Comparison of ENCODE assay signal across 1 cellular context in the genomic region with DNA sequence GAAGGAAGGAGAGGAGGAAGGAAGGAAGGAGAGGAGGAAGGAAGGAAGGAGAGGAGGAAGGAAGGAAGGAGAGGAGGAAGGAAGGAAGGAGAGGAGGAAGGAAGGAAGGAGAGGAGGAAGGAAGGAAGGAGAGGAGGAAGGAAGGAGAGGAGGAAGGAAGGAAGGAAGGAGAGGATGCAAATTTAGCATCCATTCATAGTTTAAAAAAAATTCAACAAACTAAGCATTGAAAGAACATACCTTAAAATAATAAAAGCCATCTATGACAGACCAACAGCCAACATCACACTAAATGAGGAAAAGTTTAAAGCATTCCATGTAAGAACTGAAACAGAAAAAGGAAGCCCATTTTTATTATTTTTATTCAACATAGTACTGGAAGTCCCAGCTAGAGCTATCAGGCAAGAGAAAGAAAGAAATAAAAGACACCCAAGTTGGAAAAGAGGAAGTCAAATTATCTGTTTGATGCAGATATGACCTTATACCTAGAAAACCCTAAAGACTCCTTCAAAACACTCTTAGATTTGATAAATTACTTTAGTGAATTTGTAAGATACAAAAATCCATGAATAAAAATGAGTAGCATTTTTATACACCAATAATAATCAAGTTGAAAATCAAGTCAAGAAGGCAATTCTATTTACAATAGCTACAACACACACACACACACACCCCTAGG.
TF ChIP-seq lines count a peak whose summit lies in the region.

No MANE protein-coding gene starts in this region.

TF ChIP-seq in K562, 482 proteins besides CTCF, POLR2A, EP300 and RAD21 (continued from another document and continues in another):
- TF ChIP-seq PML (IDR thresholded peaks at IDR 0.05; ENCODE audit: low read length) (peak; percentile 81; the same call in 1 of the 2 replicates), ZC3H4 (CRISPR knock-in tag; IDR thresholded peaks at IDR 0.05; ENCODE audit: borderline replicate concordance) (no peak), SETDB1 (IDR thresholded peaks at IDR 0.05; ENCODE audit: low read length) (no peak), MEIS2 (IDR thresholded peaks at IDR 0.05; ENCODE audit: partially characterized antibody) (peak; percentile 94), HDGF (IDR thresholded peaks at IDR 0.05) (no peak), EZH2 (IDR thresholded peaks at IDR 0.05; ENCODE audit: borderline replicate concordance, low read depth, low read length) (no peak), ATF4 (CRISPR knock-in tag; IDR thresholded peaks at IDR 0.05) (no peak), ZBTB34 (CRISPR knock-in tag; IDR thresholded peaks at IDR 0.05) (no peak), MIER1 (IDR thresholded peaks at IDR 0.05; ENCODE audit: low read depth) (no peak), HMG20B (CRISPR knock-in tag; IDR thresholded peaks at IDR 0.05) (no peak), ZNF197 (CRISPR knock-in tag; IDR thresholded peaks at IDR 0.05; ENCODE audit: low read depth) (no peak), CBFB (CRISPR knock-in tag; IDR thresholded peaks at IDR 0.05) (no peak), CEBPZ (IDR thresholded peaks at IDR 0.05; ENCODE audit: borderline replicate concordance, low read depth, low read length) (no peak), ZNF584 (CRISPR knock-in tag; IDR thresholded peaks at IDR 0.05; ENCODE audit: low read depth) (no peak), TOE1 (IDR thresholded peaks at IDR 0.05; ENCODE audit: borderline replicate concordance) (no peak), TOE1 (CRISPR knock-in tag; IDR thresholded peaks at IDR 0.05; ENCODE audit: borderline replicate concordance, low read depth) (no peak), EP400 (IDR thresholded peaks at IDR 0.05) (no peak), ZNF830 (CRISPR knock-in tag; IDR thresholded peaks at IDR 0.05) (no peak), ZNF398 (CRISPR knock-in tag; IDR thresholded peaks at IDR 0.05) (no peak), POLR3A (IDR thresholded peaks at IDR 0.05; ENCODE audit: borderline replicate concordance, extremely low read depth, insufficient read depth, insufficient read length) (no peak), CTBP1 (IDR thresholded peaks at IDR 0.05; ENCODE audit: borderline replicate concordance) (no peak), RNF219 (CRISPR knock-in tag; IDR thresholded peaks at IDR 0.05) (no peak), DDX20 (tag; IDR thresholded peaks at IDR 0.05; ENCODE audit: low read depth) (no peak), PHF8 (IDR thresholded peaks at IDR 0.05; ENCODE audit: borderline replicate concordance, low read length) (no peak), NKRF (IDR thresholded peaks at IDR 0.05; ENCODE audit: borderline replicate concordance) (no peak), ETS2 (tag; IDR thresholded peaks at IDR 0.05; ENCODE audit: borderline replicate concordance, poor library complexity, severe bottlenecking) (no peak), YY1 (IDR thresholded peaks at IDR 0.05; ENCODE audit: borderline replicate concordance in 1 of 3, control insufficient read depth in 1 of 3, extremely low read depth in 1 of 3, insufficient read depth in 3 of 3, insufficient read length in 1 of 3, insufficient replicate concordance in 2 of 3, low read depth in 1 of 3, low read length in 2 of 3) (no peak), ZFP30 (CRISPR knock-in tag; IDR thresholded peaks at IDR 0.05; ENCODE audit: borderline replicate concordance) (no peak), GATAD2A (IDR thresholded peaks at IDR 0.05) (no peak), STAT5A (IDR thresholded peaks at IDR 0.05; ENCODE audit: borderline replicate concordance, low read length) (peak; percentile 93), NUFIP1 (IDR thresholded peaks at IDR 0.05; ENCODE audit: partially characterized antibody) (no peak), ZBTB1 (CRISPR knock-in tag; IDR thresholded peaks at IDR 0.05; ENCODE audit: borderline replicate concordance, low read depth) (no peak), IFI16 (CRISPR knock-in tag; IDR thresholded peaks at IDR 0.05) (no peak), SAFB2 (IDR thresholded peaks at IDR 0.05; ENCODE audit: borderline replicate concordance, low read depth, low read length, severe bottlenecking) (no peak), GABPB2 (CRISPR knock-in tag; conservative IDR thresholded peaks at IDR 0.05) (no peak)
- TF ChIP-seq, protein P1, sequence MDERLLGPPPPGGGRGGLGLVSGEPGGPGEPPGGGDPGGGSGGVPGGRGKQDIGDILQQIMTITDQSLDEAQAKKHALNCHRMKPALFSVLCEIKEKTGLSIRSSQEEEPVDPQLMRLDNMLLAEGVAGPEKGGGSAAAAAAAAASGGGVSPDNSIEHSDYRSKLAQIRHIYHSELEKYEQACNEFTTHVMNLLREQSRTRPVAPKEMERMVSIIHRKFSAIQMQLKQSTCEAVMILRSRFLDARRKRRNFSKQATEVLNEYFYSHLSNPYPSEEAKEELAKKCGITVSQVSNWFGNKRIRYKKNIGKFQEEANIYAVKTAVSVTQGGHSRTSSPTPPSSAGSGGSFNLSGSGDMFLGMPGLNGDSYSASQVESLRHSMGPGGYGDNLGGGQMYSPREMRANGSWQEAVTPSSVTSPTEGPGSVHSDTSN (CRISPR knock-in tag; IDR thresholded peaks at IDR 0.05; ENCODE audit: low read depth) = no peak
- TF ChIP-seq, protein P1 (tag; conservative IDR thresholded peaks at IDR 0.05; ENCODE audit: low read depth) = peak; percentile 86
- TF ChIP-seq, protein P2, sequence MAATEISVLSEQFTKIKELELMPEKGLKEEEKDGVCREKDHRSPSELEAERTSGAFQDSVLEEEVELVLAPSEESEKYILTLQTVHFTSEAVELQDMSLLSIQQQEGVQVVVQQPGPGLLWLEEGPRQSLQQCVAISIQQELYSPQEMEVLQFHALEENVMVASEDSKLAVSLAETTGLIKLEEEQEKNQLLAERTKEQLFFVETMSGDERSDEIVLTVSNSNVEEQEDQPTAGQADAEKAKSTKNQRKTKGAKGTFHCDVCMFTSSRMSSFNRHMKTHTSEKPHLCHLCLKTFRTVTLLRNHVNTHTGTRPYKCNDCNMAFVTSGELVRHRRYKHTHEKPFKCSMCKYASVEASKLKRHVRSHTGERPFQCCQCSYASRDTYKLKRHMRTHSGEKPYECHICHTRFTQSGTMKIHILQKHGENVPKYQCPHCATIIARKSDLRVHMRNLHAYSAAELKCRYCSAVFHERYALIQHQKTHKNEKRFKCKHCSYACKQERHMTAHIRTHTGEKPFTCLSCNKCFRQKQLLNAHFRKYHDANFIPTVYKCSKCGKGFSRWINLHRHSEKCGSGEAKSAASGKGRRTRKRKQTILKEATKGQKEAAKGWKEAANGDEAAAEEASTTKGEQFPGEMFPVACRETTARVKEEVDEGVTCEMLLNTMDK (IDR thresholded peaks at IDR 0.05; ENCODE audit: borderline replicate concordance, insufficient read depth, low read depth, low read length, poor library complexity, severe bottlenecking) = no peak
- TF ChIP-seq, protein P3, sequence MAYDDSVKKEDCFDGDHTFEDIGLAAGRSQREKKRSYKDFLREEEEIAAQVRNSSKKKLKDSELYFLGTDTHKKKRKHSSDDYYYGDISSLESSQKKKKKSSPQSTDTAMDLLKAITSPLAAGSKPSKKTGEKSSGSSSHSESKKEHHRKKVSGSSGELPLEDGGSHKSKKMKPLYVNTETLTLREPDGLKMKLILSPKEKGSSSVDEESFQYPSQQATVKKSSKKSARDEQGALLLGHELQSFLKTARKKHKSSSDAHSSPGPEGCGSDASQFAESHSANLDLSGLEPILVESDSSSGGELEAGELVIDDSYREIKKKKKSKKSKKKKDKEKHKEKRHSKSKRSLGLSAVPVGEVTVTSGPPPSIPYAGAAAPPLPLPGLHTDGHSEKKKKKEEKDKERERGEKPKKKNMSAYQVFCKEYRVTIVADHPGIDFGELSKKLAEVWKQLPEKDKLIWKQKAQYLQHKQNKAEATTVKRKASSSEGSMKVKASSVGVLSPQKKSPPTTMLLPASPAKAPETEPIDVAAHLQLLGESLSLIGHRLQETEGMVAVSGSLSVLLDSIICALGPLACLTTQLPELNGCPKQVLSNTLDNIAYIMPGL (CRISPR knock-in tag; IDR thresholded peaks at IDR 0.05) = no peak
